In genomic region chr17:45271603-45272002, GRCh38 we compare ENCODE assay signal across 16 cellular contexts. TPM values are rescaled to one million over a fixed set of nuclear protein-coding genes. Genes with fewer than 3 reads are reported as not detected.
DNase-seq lines count a peak whose midpoint lies in the region; ATAC-seq, FAIRE-seq and TF ChIP-seq lines count a peak whose summit lies in the region.
"Had no signal": no experiment of that assay in that cellular context is flagged by ENCODE, and none has a peak within 500 bp of the region (broad histone marks: within the 10 kb centered on the region; RNA-seq: fewer than 3 reads in every experiment).

No MANE protein-coding gene starts in this region.

- H3K4me3 ChIP-seq in HepG2 (replicated peaks in 1 of 3; ENCODE audit: insufficient read depth in 1 of 3, low read depth in 2 of 3, low read length in 3 of 3): no peak overlapping the region
- H3K4me3 ChIP-seq in right lobe of liver: no peak overlapping the region
- no peak overlapping the region for H3K4me3 ChIP-seq in left ventricle myocardium inferior
- H3K4me3 ChIP-seq: BLaER1 had no signal

- TF ChIP-seq POLR2A in HepG2 (IDR thresholded peaks at IDR 0.05; ENCODE audit: insufficient read depth in 1 of 2, low read depth in 2 of 2, low read length in 2 of 2): no peak
- TF ChIP-seq POLR2A in right lobe of liver (IDR thresholded peaks at IDR 0.05): no peak

- POLR2A ChIA-PET in activated CD8-positive, alpha-beta T cell treated with anti-CD3 and anti-CD28 coated beads for 36 hours (lab: Charles Lee): interaction anchor here (1.0 to 1.4 kb wide), 4 partner anchors 12 to 28 kb away, joined by 3 to 5 read pairs (median 4); no protein-coding TSS in a partner anchor
- POLR2A ChIA-PET in activated CD8-positive, alpha-beta T cell treated with anti-CD3 and anti-CD28 coated beads, Interleukin-2, amount 10 ng/mL, durations not matched to agents 7 days and 5 days (lab: Charles Lee): interaction anchor here (1.3 to 1.4 kb wide), 2 partner anchors 26 to 52 kb away, joined by 4 to 5 read pairs; no protein-coding TSS in a partner anchor
- POLR2A ChIA-PET in HepG2 (lab: Yijun Ruan, JAX): no interaction called here

- FAIRE-seq in HepG2 (lab: Jason Lieb, UNC): no peak
- FAIRE-seq: GM12892, GM19239 had no signal

- 0 out of 2 replicates have a peak, but pooled peaks cover 9% of the 10 kb centered on the region for H3K4me1 ChIP-seq in HepG2 (ENCODE audit: insufficient read depth, low read length)
- peaks cover 0 to 26% (median 12%) of the 10 kb centered on the region in 4 donors for H3K4me1 ChIP-seq in right lobe of liver
- H3K4me1 ChIP-seq in left ventricle myocardium inferior: peaks cover 16% of the 10 kb centered on the region
- H3K4me1 ChIP-seq: Caco-2 had no signal

- H3K27me3 ChIP-seq in HepG2 (ENCODE audit: control insufficient read depth in 1 of 2, insufficient read depth in 2 of 2, low read length in 2 of 2): no peaks in the 10 kb centered on the region
- no peaks in the 10 kb centered on the region for H3K27me3 ChIP-seq in right lobe of liver
- no peaks in the 10 kb centered on the region for H3K27me3 ChIP-seq in left ventricle myocardium inferior (ENCODE audit: low read depth)
- H3K27me3 ChIP-seq: BLaER1 had no signal

- peak overlapping the region; percentile 42 for H3K27ac Mint-ChIP-seq in activated CD8-positive, alpha-beta T cell treated with anti-CD3 and anti-CD28 coated beads for 36 hours
- no peak overlapping the region for H3K27ac Mint-ChIP-seq in activated CD8-positive, alpha-beta T cell treated with anti-CD3 and anti-CD28 coated beads, Interleukin-2, amount 10 ng/mL, durations not matched to agents 7 days and 5 days
- peak overlapping the region; percentile 89 for H3K27ac Mint-ChIP-seq in nephron progenitor cell
- H3K27ac Mint-ChIP-seq: H9 had no signal

- H2AFZ ChIP-seq in HepG2 (ENCODE audit: low read length): no peak overlapping the region

- H3K79me2 ChIP-seq in HepG2 (ENCODE audit: insufficient read depth, low read length): no peaks in the 10 kb centered on the region

- DNase-seq in activated CD8-positive, alpha-beta T cell treated with anti-CD3 and anti-CD28 coated beads for 36 hours: no peak
- no peak for DNase-seq in activated CD8-positive, alpha-beta T cell treated with anti-CD3 and anti-CD28 coated beads, Interleukin-2, amount 10 ng/mL, durations not matched to agents 7 days and 5 days
- DNase-seq in HepG2 (ENCODE audit: low spot score) (no peak), right lobe of liver (no peak), nephron progenitor cell (no peak), left ventricle myocardium inferior (no peak)
- DNase-seq: 8988T, GOT3 had no signal

- whole genome bisulfite sequencing in HepG2 (ENCODE audit: low lambda C conversion rate): 91% methylated on average over 3 of the region's 3 CpGs
- 86% methylated on average over 2 of the region's 3 CpGs for WGBS in right lobe of liver (ENCODE audit: insufficient coverage, low coverage, low lambda C conversion rate, missing lambda C conversion rate)

- TF ChIP-seq CTCF in activated CD8-positive, alpha-beta T cell treated with anti-CD3 and anti-CD28 coated beads for 36 hours (IDR thresholded peaks at IDR 0.05): no peak
- TF ChIP-seq CTCF in HepG2 (CRISPR knock-in tag; IDR thresholded peaks at IDR 0.05) (no peak), right lobe of liver (IDR thresholded peaks at IDR 0.05) (no peak), nephron progenitor cell (IDR thresholded peaks at IDR 0.05) (no peak), left ventricle myocardium inferior (IDR thresholded peaks at IDR 0.05; ENCODE audit: borderline replicate concordance) (no peak)

- intact Hi-C loops in activated CD8-positive, alpha-beta T cell treated with anti-CD3 and anti-CD28 coated beads for 36 hours (cut with micrococcal nuclease): no loop called here
- intact Hi-C loops in HepG2 (cut with micrococcal nuclease; ENCODE audit: unreplicated experiment): no loop called here
- intact Hi-C loops in right lobe of liver (cut with DNase I): no loop called here
- intact Hi-C loops in left ventricle myocardium inferior (cut with micrococcal nuclease): no loop called here

- peaks cover 25% of the 10 kb centered on the region for H3K4me1 Mint-ChIP-seq in activated CD8-positive, alpha-beta T cell treated with anti-CD3 and anti-CD28 coated beads for 36 hours (ENCODE audit: low read depth)
- peaks cover 2% of the 10 kb centered on the region for H3K4me1 Mint-ChIP-seq in activated CD8-positive, alpha-beta T cell treated with anti-CD3 and anti-CD28 coated beads, Interleukin-2, amount 10 ng/mL, durations not matched to agents 7 days and 5 days (ENCODE audit: low read depth)
- H3K4me1 Mint-ChIP-seq in nephron progenitor cell: no peaks in the 10 kb centered on the region
- H3K4me1 Mint-ChIP-seq: CD8-positive, alpha-beta memory T cell had no signal

- no peak overlapping the region for H3K9ac ChIP-seq in HepG2 (ENCODE audit: insufficient read depth, low read depth, low read length)
- H3K9ac ChIP-seq: BLaER1 had no signal

- BruUV-seq in HepG2 (replicated peaks; lab: Mats Ljungman, UMichigan): no TSS peak

- no peak for ATAC-seq in activated CD8-positive, alpha-beta T cell treated with anti-CD3 and anti-CD28 coated beads for 36 hours
- ATAC-seq in activated CD8-positive, alpha-beta T cell treated with anti-CD3 and anti-CD28 coated beads, Interleukin-2, amount 10 ng/mL, durations not matched to agents 7 days and 5 days: no peak
- ATAC-seq in HepG2 (no peak), right lobe of liver (no peak), HG02870 (IDR thresholded peaks at IDR 0.05; ENCODE audit: unreplicated experiment) (no peak)

- H4K20me1 ChIP-seq in HepG2 (ENCODE audit: insufficient read depth, low read length): no peaks in the 10 kb centered on the region

- no peak overlapping the region for H3K4me3 Mint-ChIP-seq in activated CD8-positive, alpha-beta T cell treated with anti-CD3 and anti-CD28 coated beads for 36 hours
- H3K4me3 Mint-ChIP-seq in activated CD8-positive, alpha-beta T cell treated with anti-CD3 and anti-CD28 coated beads, Interleukin-2, amount 10 ng/mL, durations not matched to agents 7 days and 5 days: no peak overlapping the region
- H3K4me3 Mint-ChIP-seq in nephron progenitor cell: no peak overlapping the region
- H3K4me3 Mint-ChIP-seq: CD8-positive, alpha-beta memory T cell; H9 had no signal

- H3K36me3 ChIP-seq in HepG2 (replicated peaks in 1 of 2; ENCODE audit: control insufficient read depth in 1 of 2, insufficient read depth in 2 of 2, low read length in 2 of 2) (peaks cover 28 to 49% of the 10 kb centered on the region in 2 experiments; a peak in 4 of 5 replicates), right lobe of liver (peaks cover 7 to 65% (median 22%) of the 10 kb centered on the region in 4 donors), left ventricle myocardium inferior (peaks cover 81% of the 10 kb centered on the region)

- no peak overlapping the region for H3K4me2 ChIP-seq in HepG2 (ENCODE audit: low read depth, low read length)
- H3K4me2 ChIP-seq: BLaER1 had no signal

- no peaks in the 10 kb centered on the region for H3K9me3 Mint-ChIP-seq in activated CD8-positive, alpha-beta T cell treated with anti-CD3 and anti-CD28 coated beads for 36 hours
- no peaks in the 10 kb centered on the region for H3K9me3 Mint-ChIP-seq in activated CD8-positive, alpha-beta T cell treated with anti-CD3 and anti-CD28 coated beads, Interleukin-2, amount 10 ng/mL, durations not matched to agents 7 days and 5 days (ENCODE audit: insufficient read depth)
- no peaks in the 10 kb centered on the region for H3K9me3 Mint-ChIP-seq in nephron progenitor cell
- H3K9me3 Mint-ChIP-seq: CD8-positive, alpha-beta memory T cell; H9 had no signal

- peaks cover 60% of the 10 kb centered on the region for H3K36me3 Mint-ChIP-seq in activated CD8-positive, alpha-beta T cell treated with anti-CD3 and anti-CD28 coated beads for 36 hours (ENCODE audit: low read depth)
- peaks cover 54% of the 10 kb centered on the region for H3K36me3 Mint-ChIP-seq in activated CD8-positive, alpha-beta T cell treated with anti-CD3 and anti-CD28 coated beads, Interleukin-2, amount 10 ng/mL, durations not matched to agents 7 days and 5 days (ENCODE audit: low read depth)
- H3K36me3 Mint-ChIP-seq in nephron progenitor cell (ENCODE audit: low read depth): peaks cover 39% of the 10 kb centered on the region

- CTCF ChIA-PET in activated CD8-positive, alpha-beta T cell treated with anti-CD3 and anti-CD28 coated beads for 36 hours (lab: Charles Lee): interaction anchor here (0.9 to 13.2 kb wide), 20 partner anchors 9 to 136 kb away, joined by 3 to 270 read pairs (median 6); partner anchors contain the start of gene ACBD4
- CTCF ChIA-PET in activated CD8-positive, alpha-beta T cell treated with anti-CD3 and anti-CD28 coated beads, Interleukin-2, amount 10 ng/mL, durations not matched to agents 7 days and 5 days (lab: Charles Lee): interaction anchor here (0.6 to 4.4 kb wide), 18 partner anchors 12 to 136 kb away, joined by 3 to 47 read pairs (median 4); partner anchors contain the start of genes ACBD4, FMNL1 and MAP3K14
- CTCF ChIA-PET in HepG2 (lab: Yijun Ruan, JAX; ENCODE audit: low intra/inter-chr PET ratio, low total read pairs): interaction anchor here (1.3 to 1.7 kb wide), 2 partner anchors 53 to 114 kb away, joined by 8 read pairs; no protein-coding TSS in a partner anchor

- no peak overlapping the region for H3K27ac ChIP-seq in HepG2 (ENCODE audit: extremely low read length, insufficient read depth, low read length)
- no peak overlapping the region for H3K27ac ChIP-seq in right lobe of liver
- no peak overlapping the region for H3K27ac ChIP-seq in left ventricle myocardium inferior (replicated peaks)
- H3K27ac ChIP-seq: BLaER1 had no signal

- in situ Hi-C loops in HepG2 (cut with HindIII; ENCODE audit: extremely low pct_ligation_motif_present, low pct_unique_long_range_greater_than_20kb): no loop called here

- TF ChIP-seq RAD21 in HepG2 (CRISPR knock-in tag; IDR thresholded peaks at IDR 0.05): no peak

- TF ChIP-seq EP300 in HepG2 (IDR thresholded peaks at IDR 0.05; ENCODE audit: low read depth in 2 of 2, low read length in 2 of 2) (no peak), HepG2 (CRISPR knock-in tag; IDR thresholded peaks at IDR 0.05; ENCODE audit: borderline replicate concordance) (no peak)

- no peaks in the 10 kb centered on the region for H3K27me3 Mint-ChIP-seq in activated CD8-positive, alpha-beta T cell treated with anti-CD3 and anti-CD28 coated beads for 36 hours
- H3K27me3 Mint-ChIP-seq in activated CD8-positive, alpha-beta T cell treated with anti-CD3 and anti-CD28 coated beads, Interleukin-2, amount 10 ng/mL, durations not matched to agents 7 days and 5 days (ENCODE audit: low read depth): no peaks in the 10 kb centered on the region
- peaks cover 6% of the 10 kb centered on the region for H3K27me3 Mint-ChIP-seq in nephron progenitor cell (ENCODE audit: low read depth, poor library complexity)
- H3K27me3 Mint-ChIP-seq: CD8-positive, alpha-beta memory T cell had no signal

- H3K9me3 ChIP-seq in HepG2 (ENCODE audit: low read length) (no peaks in the 10 kb centered on the region), right lobe of liver (no peaks in the 10 kb centered on the region), left ventricle myocardium inferior (replicated peaks) (no peaks in the 10 kb centered on the region)
- H3K9me3 ChIP-seq: BLaER1, Caco-2 had no signal

RNA-seq across cellular contexts. Expression of gene SPATA32, which starts 9.7 kb away (rescaled TPM):
- under 1 TPM; 0.27 to 0.63 TPM for total RNA-seq in activated CD8-positive, alpha-beta T cell treated with anti-CD3 and anti-CD28 coated beads for 36 hours
- under 1 TPM; 0.52 to 0.55 TPM for total RNA-seq in activated CD8-positive, alpha-beta T cell treated with anti-CD3 and anti-CD28 coated beads, Interleukin-2, amount 10 ng/mL, durations not matched to agents 7 days and 5 days
- not detected in 2 replicates for total RNA-seq in HepG2 (2016; rRNA removed; fragmentation: Illumina TruSeq; extraction: Trizol)
- not detected in 2 replicates for total RNA-seq in HepG2 (2016; cell fraction: cytosol; rRNA removed; fragmentation: Illumina TruSeq; extraction: Trizol; ENCODE audit: low read depth)
- total RNA-seq in HepG2 (2016; cell fraction: insoluble cytoplasmic fraction; rRNA removed; fragmentation: Illumina TruSeq; extraction: Trizol): not detected in 2 replicates
- not detected in 2 replicates for total RNA-seq in HepG2 (2016; cell fraction: membrane; rRNA removed; fragmentation: Illumina TruSeq; extraction: Trizol)
- total RNA-seq in HepG2 (2016; cell fraction: nucleus; rRNA removed; fragmentation: Illumina TruSeq; extraction: Trizol): not detected in 2 replicates
- not detected in 2 replicates for polyA plus RNA-seq in HepG2 (2011; rRNA removed)
- polyA plus RNA-seq in HepG2 (2011; cell fraction: cytosol; rRNA removed): not detected in 2 replicates
- not detected in 2 replicates for polyA plus RNA-seq in HepG2 (2011; cell fraction: nucleus; rRNA removed)
- polyA plus RNA-seq in HepG2 (2012): not detected in 2 replicates
- not detected in 2 replicates for polyA plus RNA-seq in HepG2 (2016; cell fraction: cytosol; fragmentation: Illumina TruSeq; extraction: Trizol; ENCODE audit: low read depth)
- polyA plus RNA-seq in HepG2 (2016; cell fraction: insoluble cytoplasmic fraction; fragmentation: Illumina TruSeq; extraction: Trizol; ENCODE audit: low read depth): not detected in 2 replicates
- polyA plus RNA-seq in HepG2 (2016; cell fraction: membrane; fragmentation: Illumina TruSeq; extraction: Trizol; ENCODE audit: low read depth): not detected in 2 replicates
- polyA plus RNA-seq in HepG2 (2016; cell fraction: nucleus; fragmentation: Illumina TruSeq; extraction: Trizol; ENCODE audit: insufficient read depth, low read depth): not detected in 2 replicates
- not detected in 2 replicates for polyA minus RNA-seq in HepG2 (2011; rRNA and poly(A)+ RNA removed; ENCODE audit: low replicate concordance)
- not detected in 2 replicates for polyA minus RNA-seq in HepG2 (2011; cell fraction: cytosol; rRNA and poly(A)+ RNA removed)
- polyA minus RNA-seq in HepG2 (2011; cell fraction: nucleus; rRNA and poly(A)+ RNA removed): not detected in 2 replicates
- total RNA-seq in right lobe of liver: not detected
- not detected for total RNA-seq in left ventricle myocardium inferior
- total RNA-seq: Caco-2, HT1080 had no signal

RNA-seq across cellular contexts. Expression of gene MAP3K14, which starts 45.2 kb away (rescaled TPM):
- 10 to 100 TPM; 31.6 to 31.9 TPM for total RNA-seq in activated CD8-positive, alpha-beta T cell treated with anti-CD3 and anti-CD28 coated beads for 36 hours
- total RNA-seq in activated CD8-positive, alpha-beta T cell treated with anti-CD3 and anti-CD28 coated beads, Interleukin-2, amount 10 ng/mL, durations not matched to agents 7 days and 5 days: 10 to 100 TPM; 17.5 to 23.8 TPM
- total RNA-seq in HepG2 (2016; rRNA removed; fragmentation: Illumina TruSeq; extraction: Trizol) (1.2 and 2.6 TPM in 2 replicates), right lobe of liver (1 to 10 TPM; 4.8 to 7.8 (median 6.3) TPM), left ventricle myocardium inferior (14.8 TPM)
- total RNA-seq in HepG2 (2016; cell fraction: cytosol; rRNA removed; fragmentation: Illumina TruSeq; extraction: Trizol; ENCODE audit: low read depth): 2.1 and 2.5 TPM in 2 replicates
- 1.1 and 2.6 TPM in 2 replicates for total RNA-seq in HepG2 (2016; cell fraction: insoluble cytoplasmic fraction; rRNA removed; fragmentation: Illumina TruSeq; extraction: Trizol)
- 2.1 and 2.4 TPM in 2 replicates for total RNA-seq in HepG2 (2016; cell fraction: membrane; rRNA removed; fragmentation: Illumina TruSeq; extraction: Trizol)
- total RNA-seq in HepG2 (2016; cell fraction: nucleus; rRNA removed; fragmentation: Illumina TruSeq; extraction: Trizol): 3.1 and 3.3 TPM in 2 replicates
- polyA plus RNA-seq in HepG2 (2011; rRNA removed): 2.6 and 4.0 TPM in 2 replicates
- 1.8 and 2.4 TPM in 2 replicates for polyA plus RNA-seq in HepG2 (2011; cell fraction: cytosol; rRNA removed)
- 10.1 and 10.7 TPM in 2 replicates for polyA plus RNA-seq in HepG2 (2011; cell fraction: nucleus; rRNA removed)
- 1.6 and 2.1 TPM in 2 replicates for polyA plus RNA-seq in HepG2 (2012)
- polyA plus RNA-seq in HepG2 (2016; cell fraction: cytosol; fragmentation: Illumina TruSeq; extraction: Trizol; ENCODE audit: low read depth): 1.6 and 2.0 TPM in 2 replicates
- 1.3 and 1.9 TPM in 2 replicates for polyA plus RNA-seq in HepG2 (2016; cell fraction: insoluble cytoplasmic fraction; fragmentation: Illumina TruSeq; extraction: Trizol; ENCODE audit: low read depth)
- polyA plus RNA-seq in HepG2 (2016; cell fraction: membrane; fragmentation: Illumina TruSeq; extraction: Trizol; ENCODE audit: low read depth): 1.6 and 2.3 TPM in 2 replicates
- 10.6 and 10.8 TPM in 2 replicates for polyA plus RNA-seq in HepG2 (2016; cell fraction: nucleus; fragmentation: Illumina TruSeq; extraction: Trizol; ENCODE audit: insufficient read depth, low read depth)
- polyA minus RNA-seq in HepG2 (2011; rRNA and poly(A)+ RNA removed; ENCODE audit: low replicate concordance): 2.2 and 7.2 TPM in 2 replicates
- polyA minus RNA-seq in HepG2 (2011; cell fraction: cytosol; rRNA and poly(A)+ RNA removed): 0.40 and 0.44 TPM in 2 replicates
- polyA minus RNA-seq in HepG2 (2011; cell fraction: nucleus; rRNA and poly(A)+ RNA removed): 3.2 and 3.7 TPM in 2 replicates

RNA-seq across cellular contexts. Expression of gene FMNL1, which starts 49.9 kb away (rescaled TPM):
- 100 to 1,000 TPM; 285 to 298 TPM for total RNA-seq in activated CD8-positive, alpha-beta T cell treated with anti-CD3 and anti-CD28 coated beads for 36 hours
- total RNA-seq in activated CD8-positive, alpha-beta T cell treated with anti-CD3 and anti-CD28 coated beads, Interleukin-2, amount 10 ng/mL, durations not matched to agents 7 days and 5 days: 100 to 1,000 TPM; 375 to 395 TPM
- 0.39 and 0.53 TPM in 2 replicates for total RNA-seq in HepG2 (2016; rRNA removed; fragmentation: Illumina TruSeq; extraction: Trizol)
- 0.61 TPM in 1 of 2 replicates, not detected in the other for total RNA-seq in HepG2 (2016; cell fraction: cytosol; rRNA removed; fragmentation: Illumina TruSeq; extraction: Trizol; ENCODE audit: low read depth)
- total RNA-seq in HepG2 (2016; cell fraction: insoluble cytoplasmic fraction; rRNA removed; fragmentation: Illumina TruSeq; extraction: Trizol): 0.12 and 0.41 TPM in 2 replicates
- total RNA-seq in HepG2 (2016; cell fraction: membrane; rRNA removed; fragmentation: Illumina TruSeq; extraction: Trizol): 0.48 and 0.74 TPM in 2 replicates
- total RNA-seq in HepG2 (2016; cell fraction: nucleus; rRNA removed; fragmentation: Illumina TruSeq; extraction: Trizol): 0.56 and 0.63 TPM in 2 replicates
- 0.70 and 1.1 TPM in 2 replicates for polyA plus RNA-seq in HepG2 (2011; rRNA removed)
- 0.38 and 0.48 TPM in 2 replicates for polyA plus RNA-seq in HepG2 (2011; cell fraction: cytosol; rRNA removed)
- 4.9 and 6.1 TPM in 2 replicates for polyA plus RNA-seq in HepG2 (2011; cell fraction: nucleus; rRNA removed)
- 0.78 and 1.2 TPM in 2 replicates for polyA plus RNA-seq in HepG2 (2012)
- 0.27 TPM in 1 of 2 replicates, not detected in the other for polyA plus RNA-seq in HepG2 (2016; cell fraction: cytosol; fragmentation: Illumina TruSeq; extraction: Trizol; ENCODE audit: low read depth)
- 0.37 and 0.69 TPM in 2 replicates for polyA plus RNA-seq in HepG2 (2016; cell fraction: insoluble cytoplasmic fraction; fragmentation: Illumina TruSeq; extraction: Trizol; ENCODE audit: low read depth)
- 0.31 and 0.37 TPM in 2 replicates for polyA plus RNA-seq in HepG2 (2016; cell fraction: membrane; fragmentation: Illumina TruSeq; extraction: Trizol; ENCODE audit: low read depth)
- 1.9 and 2.6 TPM in 2 replicates for polyA plus RNA-seq in HepG2 (2016; cell fraction: nucleus; fragmentation: Illumina TruSeq; extraction: Trizol; ENCODE audit: insufficient read depth, low read depth)
- 0.68 and 17.4 TPM in 2 replicates for polyA minus RNA-seq in HepG2 (2011; rRNA and poly(A)+ RNA removed; ENCODE audit: low replicate concordance)
- polyA minus RNA-seq in HepG2 (2011; cell fraction: cytosol; rRNA and poly(A)+ RNA removed): 0.69 TPM in 1 of 2 replicates, not detected in the other
- 0.77 and 1.4 TPM in 2 replicates for polyA minus RNA-seq in HepG2 (2011; cell fraction: nucleus; rRNA and poly(A)+ RNA removed)
- total RNA-seq in right lobe of liver: 1 to 10 TPM; 3.7 to 10.0 (median 5.1) TPM
- total RNA-seq in left ventricle myocardium inferior: 8.7 TPM

Comparison
In these comparisons a context has a peak if more than half of its experiments do, and no peak if none do; other contexts are left out.
1. RNA of gene FMNL1, which starts 49.9 kb away (total RNA-seq): 375 to 395 TPM in activated CD8-positive, alpha-beta T cell treated with anti-CD3 and anti-CD28 coated beads, Interleukin-2, amount 10 ng/mL, durations not matched to agents 7 days and 5 days and 285 to 298 TPM in activated CD8-positive, alpha-beta T cell treated with anti-CD3 and anti-CD28 coated beads for 36 hours; 8.7 TPM in left ventricle myocardium inferior (single experiment), 3.7 to 10.0 TPM in right lobe of liver and 0.12 to 0.74 TPM in HepG2; every median in the first group is over 10 times any median in the second.